Comparison of ENCODE assay signal across 1 cellular context in the genomic region with DNA sequence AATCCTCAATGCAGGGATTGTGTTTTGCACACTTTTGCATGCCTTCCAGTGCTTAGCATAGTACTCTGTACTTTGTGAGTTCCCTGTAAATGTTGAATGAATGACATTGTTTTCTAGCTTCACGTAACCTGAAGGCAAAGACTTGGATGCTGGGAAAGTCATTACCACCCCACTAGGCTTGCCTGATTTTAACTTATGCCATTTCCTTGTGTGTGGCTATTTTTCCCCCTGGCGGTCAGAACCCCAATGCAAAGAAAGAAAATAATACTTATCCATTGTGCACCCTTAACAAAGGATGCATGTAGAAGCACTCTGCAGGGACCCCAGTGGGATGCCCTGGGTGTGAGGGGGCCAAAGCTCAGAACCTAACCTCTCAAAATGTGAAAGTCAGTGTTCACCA.
A peak's percentile ranks its signal among the peaks of the same experiment; 100 is the strongest.
TF ChIP-seq lines count a peak whose summit lies in the region.

No MANE protein-coding gene starts in this region.

TF ChIP-seq in IMR-90, 13 proteins besides CTCF, POLR2A, EP300 and RAD21:
- peak; percentile 53 for TF ChIP-seq SMC3 (IDR thresholded peaks at IDR 0.05; ENCODE audit: low read depth, low read length)
- TF ChIP-seq RFX5 (IDR thresholded peaks at IDR 0.05; ENCODE audit: low read depth, low read length), result no peak
